In genomic region chr2:30447149-30448045, GRCh38 we compare ENCODE assay signal across 8 cellular contexts. TPM values are rescaled to one million over a fixed set of nuclear protein-coding genes. Genes with fewer than 3 reads are reported as not detected.
DNase-seq lines count a peak whose midpoint lies in the region; ATAC-seq and TF ChIP-seq lines count a peak whose summit lies in the region.

Gene LCLAT1 (plus strand): TSS chr2:30447246. CDS start chr2:30525591, 78,345 bp downstream.

- peak within 1 kb of the TSS; percentile 90 for H3K4me3 Mint-ChIP-seq in activated naive CD4-positive, alpha-beta T cell treated with anti-CD3 and anti-CD28 coated beads for 36 hours

- H3K4me3 ChIP-seq in SK-N-MC (peak within 1 kb of the TSS; percentile 83), ovary (peak within 1 kb of the TSS; percentile 84), thymus (ENCODE audit: low read length) (peak within 1 kb of the TSS; percentile 93)

- H3K9me3 ChIP-seq in SK-N-MC (ENCODE audit: low read depth, low read length) (no peaks in the 10 kb centered on the region), ovary (no peaks in the 10 kb centered on the region), thymus (ENCODE audit: control insufficient read depth) (no peaks in the 10 kb centered on the region)

- H3K27ac Mint-ChIP-seq in activated naive CD4-positive, alpha-beta T cell treated with anti-CD3 and anti-CD28 coated beads for 36 hours = peak within 1 kb of the TSS; percentile 95

- WGBS in ovary, 3 donors = 2 to 4% (median 2%) methylated on average over 65 to 83 of the region's 83 CpGs
- WGBS in thymus = 5% methylated on average over 83 of the region's 83 CpGs

- peaks cover 40% of the 10 kb centered on the region for H3K4me1 Mint-ChIP-seq in activated naive CD4-positive, alpha-beta T cell treated with anti-CD3 and anti-CD28 coated beads for 36 hours (ENCODE audit: low read depth)

- H3K4me1 ChIP-seq in ovary (ENCODE audit: insufficient read depth) (peaks cover 6% of the 10 kb centered on the region), thymus (ENCODE audit: control insufficient read depth, insufficient read depth, low read length) (peaks cover 6% of the 10 kb centered on the region)

- intact Hi-C loops in activated naive CD4-positive, alpha-beta T cell treated with anti-CD3 and anti-CD28 coated beads for 36 hours (cut with micrococcal nuclease) = loop anchor here (1.0 to 10.0 kb wide), 10 partner anchors 8 to 877 kb away; partner anchors contain the start of gene YPEL5
- intact Hi-C loops in ovary (cut with DNase I) = no loop called here

- DNase-seq in G401 (ENCODE audit: low spot score) = peak; percentile 82
- peak; percentile 67 for DNase-seq in KG1 (lab: John Stamatoyannopoulos, UW)
- no peak for DNase-seq in SK-N-MC (ENCODE audit: low read depth, low spot score)
- DNase-seq in activated naive CD4-positive, alpha-beta T cell treated with anti-CD3 and anti-CD28 coated beads for 36 hours = peak; percentile 86
- DNase-seq in glomerular endothelial cell (ENCODE audit: extremely low read depth, low read depth, low spot score) = no peak
- peak; percentile 73 to 89 (median 80) for DNase-seq in ovary

- H3K9me3 Mint-ChIP-seq in activated naive CD4-positive, alpha-beta T cell treated with anti-CD3 and anti-CD28 coated beads for 36 hours = no peaks in the 10 kb centered on the region

- H3K27ac ChIP-seq in SK-N-MC (peak within 1 kb of the TSS; percentile 39; the same call in 1 of the 2 replicates), ovary (peak within 1 kb of the TSS; percentile 26 to 71), thymus (ENCODE audit: low read depth) (peak within 1 kb of the TSS; percentile 80)

- in situ Hi-C loops in G401 (cut with HindIII; ENCODE audit: low sequenced_read_pairs) = no loop called here

- CTCF ChIA-PET in activated naive CD4-positive, alpha-beta T cell treated with anti-CD3 and anti-CD28 coated beads for 36 hours (lab: Charles Lee) = interaction anchor here (0.6 to 1.8 kb wide), 10 partner anchors 15 to 240 kb away, joined by 3 to 8 read pairs (median 4); no protein-coding TSS in a partner anchor

- H3K36me3 ChIP-seq in SK-N-MC (ENCODE audit: insufficient read depth, low read length) (peaks cover 13% of the 10 kb centered on the region), ovary (no peaks in the 10 kb centered on the region), thymus (ENCODE audit: control insufficient read depth, insufficient read depth) (no peaks in the 10 kb centered on the region)

- peak within 1 kb of the TSS; percentile 86 for H3K9ac ChIP-seq in SK-N-MC (ENCODE audit: insufficient read length)

- H3K27me3 Mint-ChIP-seq in activated naive CD4-positive, alpha-beta T cell treated with anti-CD3 and anti-CD28 coated beads for 36 hours (ENCODE audit: low read depth) = no peaks in the 10 kb centered on the region

- TF ChIP-seq EP300 in ovary (IDR thresholded peaks at IDR 0.05) = no peak

- no peak for TF ChIP-seq CTCF in ovary (IDR thresholded peaks at IDR 0.05)

- peaks cover 7% of the 10 kb centered on the region for H3K36me3 Mint-ChIP-seq in activated naive CD4-positive, alpha-beta T cell treated with anti-CD3 and anti-CD28 coated beads for 36 hours (ENCODE audit: low read depth)

- TF ChIP-seq POLR2A in ovary (IDR thresholded peaks at IDR 0.05) = peak; percentile 35

- ATAC-seq in GM21737 (IDR thresholded peaks at IDR 0.05; ENCODE audit: unreplicated experiment) = peak; percentile 87

- no peaks in the 10 kb centered on the region for H3K27me3 ChIP-seq in ovary
- no peaks in the 10 kb centered on the region for H3K27me3 ChIP-seq in thymus (ENCODE audit: control insufficient read depth, insufficient read depth)

RNA-seq across cellular contexts. Expression of gene LCLAT1, which starts in this region (rescaled TPM):
- 6.7 and 41.8 TPM in 2 replicates for total RNA-seq in G401 (2014; rRNA removed; shearing (Covaris generic))
- 10 to 100 TPM; 18.8 to 22.8 TPM for total RNA-seq in activated naive CD4-positive, alpha-beta T cell treated with anti-CD3 and anti-CD28 coated beads for 36 hours
- 11.1 and 21.9 TPM in 2 replicates for total RNA-seq in glomerular endothelial cell
- total RNA-seq in ovary = 10 to 100 TPM; 10.7 to 26.5 (median 22.8) TPM
- polyA plus RNA-seq in ovary = 1 to 10 TPM; 3.2 to 7.4 TPM
- 5.0 TPM for polyA plus RNA-seq in thymus

Comparison
In these comparisons a context has a peak if more than half of its experiments do, and no peak if none do; other contexts are left out.
1. DNase-seq: peak in G401 (single experiment), KG1 (single experiment), activated naive CD4-positive, alpha-beta T cell treated with anti-CD3 and anti-CD28 coated beads for 36 hours (single experiment) and ovary (5 of 5); none in SK-N-MC (single experiment) and glomerular endothelial cell (single experiment).
2. Peak in every context shown above with its lines, with median percentiles within 50 percentile points of each other: H3K27ac ChIP-seq and H3K4me3 ChIP-seq.